13 cellular contexts compared by ENCODE assay signal in genomic region chr15:85284497-85284896, GRCh38.
DNase-seq lines count a peak whose midpoint lies in the region; ATAC-seq, FAIRE-seq and TF ChIP-seq lines count a peak whose summit lies in the region.
"Had no signal": no experiment of that assay in that cellular context is flagged by ENCODE, and none has a peak within 500 bp of the region (broad histone marks: within the 10 kb centered on the region; RNA-seq: fewer than 3 reads in every experiment).

No MANE protein-coding gene starts in this region.

- intact Hi-C loops in uterus (cut with DNase I; ENCODE audit: low total_unique reads), result no loop called here
- intact Hi-C loops in esophagus squamous epithelium (cut with DNase I), result no loop called here

- H3K27ac ChIP-seq in uterus, result no peak overlapping the region
- H3K27ac ChIP-seq in esophagus squamous epithelium, result no peak overlapping the region

- H3K4me1 ChIP-seq in uterus (no peaks in the 10 kb centered on the region), esophagus squamous epithelium (peaks cover 0 to 2% (median 0%) of the 10 kb centered on the region in 3 donors)

- DNase-seq in GM18507 (ENCODE audit: extremely low spot score, insufficient read length, low read depth), result no peak
- peak; percentile 63 for DNase-seq in NAMALWA (ENCODE audit: low spot score)
- DNase-seq in uterus, result no peak
- no peak for DNase-seq in esophagus squamous epithelium (lab: John Stamatoyannopoulos, UW)
- DNase-seq in COLO829 (ENCODE audit: low spot score), result no peak
- no peak for DNase-seq in epidermal melanocyte (ENCODE audit: insufficient read length, low spot score)
- DNase-seq: aorta, IMR-90, NCI-H187 treated with DMSO at 0.1 percent for 48 hours, PC-3 had no signal

- H3K9me3 ChIP-seq in uterus, result no peaks in the 10 kb centered on the region
- H3K9me3 ChIP-seq in esophagus squamous epithelium, result no peaks in the 10 kb centered on the region

- TF ChIP-seq POLR2A in uterus (IDR thresholded peaks at IDR 0.05), result no peak
- no peak for TF ChIP-seq POLR2A in esophagus squamous epithelium (IDR thresholded peaks at IDR 0.05)

- H3K27me3 ChIP-seq in uterus (no peaks in the 10 kb centered on the region), esophagus squamous epithelium (peaks cover 0 to 4% (median 0%) of the 10 kb centered on the region in 4 donors)

- TF ChIP-seq CTCF in uterus (IDR thresholded peaks at IDR 0.05) (no peak), esophagus squamous epithelium (IDR thresholded peaks at IDR 0.05) (no peak)

- H3K4me3 ChIP-seq in uterus, result no peak overlapping the region
- no peak overlapping the region for H3K4me3 ChIP-seq in esophagus squamous epithelium

- ATAC-seq in GM21381 (IDR thresholded peaks at IDR 0.05; ENCODE audit: unreplicated experiment), result peak; percentile 62
- ATAC-seq in HG02981 (IDR thresholded peaks at IDR 0.05; ENCODE audit: unreplicated experiment), result peak; percentile 69
- ATAC-seq: PC-3 had no signal

- peak; percentile 64 for FAIRE-seq in GM18507 (lab: Jason Lieb, UNC)
- FAIRE-seq: H1 had no signal

- H3K36me3 ChIP-seq in uterus (no peaks in the 10 kb centered on the region), esophagus squamous epithelium (no peaks in the 10 kb centered on the region)

- WGBS in esophagus squamous epithelium, 2 donors, result 77 to 84% methylated on average over 5 of the region's 5 CpGs
